ENCODE assay signal across 18 cellular contexts in genomic region chr12:32146074-32146873, GRCh38. TPM values are rescaled to one million over a fixed set of nuclear protein-coding genes. Genes with fewer than 3 reads are reported as not detected.
A peak's percentile ranks its signal among the peaks of the same experiment; 100 is the strongest.
DNase-seq lines count a peak whose midpoint lies in the region; ATAC-seq and TF ChIP-seq lines count a peak whose summit lies in the region.
"Had no signal": no experiment of that assay in that cellular context is flagged by ENCODE, and none has a peak within 500 bp of the region (broad histone marks: within the 10 kb centered on the region; RNA-seq: fewer than 3 reads in every experiment).

No MANE protein-coding gene starts in this region.

- H3K27ac ChIP-seq in colonic mucosa (no peak overlapping the region), spleen (no peak overlapping the region)

- H3K4me1 ChIP-seq in colonic mucosa, result no peaks in the 10 kb centered on the region
- peaks cover 0 to 11% (median 4%) of the 10 kb centered on the region in 6 donors for H3K4me1 ChIP-seq in spleen

- 61 to 65% (median 64%) methylated on average over 5 of the region's 5 CpGs for WGBS in spleen, 5 donors

- DNase-seq in ecto neural progenitor cell (ENCODE audit: low spot score) (peak; percentile 14), colonic mucosa (no peak), NCI-H82 treated with DMSO at 0.1 percent for 48 hours (lab: John Stamatoyannopoulos, UW; ENCODE audit: unreplicated experiment) (no peak), retina (no peak), spleen (no peak)
- DNase-seq: activated T-cell treated with anti-CD3 and anti-CD28 coated beads for 4 hours; amygdala; CD4-positive, CD25-positive, alpha-beta regulatory T cell; H9; immature natural killer cell; NCI-H1105 treated with DMSO at 0.1 percent for 48 hours; NCI-H510A treated with DMSO at 0.1 percent for 48 hours; right cardiac atrium; Right ventricle myocardium superior had no signal

- no peak for TF ChIP-seq POLR2A in spleen (IDR thresholded peaks at IDR 0.05)

- H3K36me3 ChIP-seq in colonic mucosa (no peaks in the 10 kb centered on the region), spleen (no peaks in the 10 kb centered on the region)

- H3K27me3 ChIP-seq in colonic mucosa (no peaks in the 10 kb centered on the region), spleen (replicated peaks in 1 of 7) (no peaks in the 10 kb centered on the region)

- H3K9me3 ChIP-seq in colonic mucosa (no peaks in the 10 kb centered on the region), spleen (peaks cover 0 to 6% (median 0%) of the 10 kb centered on the region in 8 donors)

- TF ChIP-seq CTCF in colonic mucosa (IDR thresholded peaks at IDR 0.05) (no peak), spleen (IDR thresholded peaks at IDR 0.05 in 8 of 11, conservative IDR thresholded peaks at IDR 0.05 in 3 of 11) (no peak)

- intact Hi-C loops in colonic mucosa (cut with DNase I) (no loop called here), spleen (cut with DNase I; ENCODE audit: low total_unique reads) (no loop called here)

- peak; percentile 87 for ATAC-seq in GM18858 (IDR thresholded peaks at IDR 0.05; ENCODE audit: unreplicated experiment)
- peak; percentile 73 for ATAC-seq in GM21423 (IDR thresholded peaks at IDR 0.05; ENCODE audit: unreplicated experiment)
- peak; percentile 75 for ATAC-seq in HG03159 (IDR thresholded peaks at IDR 0.05; ENCODE audit: unreplicated experiment)
- ATAC-seq: right cardiac atrium, WTC11 had no signal

- H3K9ac ChIP-seq in colonic mucosa (ENCODE audit: low read depth in 2 of 2, low read length in 2 of 2), result no peak overlapping the region

- H3K4me3 ChIP-seq in colonic mucosa (no peak overlapping the region), spleen (no peak overlapping the region)

RNA-seq across cellular contexts. Expression of gene BICD1, which starts 39.6 kb away (rescaled TPM):
- 1 to 10 TPM; 4.2 to 5.8 TPM for total RNA-seq in colonic mucosa
- total RNA-seq in spleen, result 10 to 100 TPM; 23.1 to 62.9 (median 56.7) TPM
- 10 to 100 TPM in 2 of 3 donors, 1 to 10 TPM in 1; 8.5 to 11.6 (median 10.9) TPM for polyA plus RNA-seq in spleen
